In the genomic region with DNA sequence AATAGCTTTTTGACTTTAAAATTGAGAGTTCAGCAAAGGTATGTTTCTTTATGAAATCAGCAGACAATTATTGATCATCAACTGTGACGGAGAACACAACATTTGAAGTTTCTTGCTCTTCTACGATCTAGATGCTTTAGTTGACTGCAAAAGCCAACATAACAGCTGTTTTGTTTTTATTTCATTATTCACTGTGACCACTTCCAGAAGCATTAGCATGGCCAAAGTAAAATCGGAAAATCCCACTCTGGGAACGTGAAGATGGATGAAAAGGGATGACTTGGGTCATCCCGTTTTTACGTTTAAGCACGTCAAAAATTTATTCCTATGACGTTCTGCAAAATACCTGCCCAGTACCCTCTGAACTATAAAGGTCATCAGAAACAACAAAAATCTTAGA, we compare ENCODE assay signal across 15 cellular contexts.
A peak's percentile ranks its signal among the peaks of the same experiment; 100 is the strongest.
DNase-seq lines count a peak whose midpoint lies in the region; ATAC-seq and TF ChIP-seq lines count a peak whose summit lies in the region.
"Had no signal": no experiment of that assay in that cellular context is flagged by ENCODE, and none has a peak within 500 bp of the region (broad histone marks: within the 10 kb centered on the region; RNA-seq: fewer than 3 reads in every experiment).

No MANE protein-coding gene starts in this region.

- H3K4me1 ChIP-seq in adipocyte (ENCODE audit: control insufficient read depth, insufficient read depth, low read length) (peaks cover 24% of the 10 kb centered on the region), osteoblast (ENCODE audit: insufficient read depth, low read length) (peaks cover 5% of the 10 kb centered on the region), OCI-LY7 (ENCODE audit: insufficient read depth, low read length, poor library complexity, severe bottlenecking) (no peaks in the 10 kb centered on the region), aorta (ENCODE audit: control insufficient read depth in 1 of 2, insufficient read depth in 2 of 2, low read length in 2 of 2) (no peaks in the 10 kb centered on the region)
- H3K4me1 ChIP-seq: BLaER1 had no signal

- POLR2A ChIA-PET in OCI-LY7 (lab: Charles Lee): no interaction called here

- CTCF ChIA-PET in OCI-LY7 (lab: Charles Lee; ENCODE audit: unreplicated experiment): no interaction called here

- H3K4me2 ChIP-seq in osteoblast (ENCODE audit: insufficient read depth, low read length) (peak overlapping the region; percentile 34), OCI-LY7 (ENCODE audit: low read length) (no peak overlapping the region)
- H3K4me2 ChIP-seq: BLaER1 had no signal

- H3K27me3 ChIP-seq in adipocyte (replicated peaks; ENCODE audit: control insufficient read depth, insufficient read depth, low read length): no peaks in the 10 kb centered on the region
- H3K27me3 ChIP-seq in osteoblast (ENCODE audit: insufficient read depth, low read length): no peaks in the 10 kb centered on the region
- H3K27me3 ChIP-seq in aorta (ENCODE audit: control insufficient read depth in 1 of 2, insufficient read depth in 2 of 2, low read length in 1 of 2): no peaks in the 10 kb centered on the region
- H3K27me3 ChIP-seq: BLaER1 had no signal

- H3K36me3 ChIP-seq in adipocyte (ENCODE audit: control insufficient read depth, insufficient read depth, low read length, severe bottlenecking) (no peaks in the 10 kb centered on the region), osteoblast (ENCODE audit: insufficient read depth, low read length) (no peaks in the 10 kb centered on the region), OCI-LY7 (ENCODE audit: insufficient read depth, low read length) (no peaks in the 10 kb centered on the region), aorta (ENCODE audit: control insufficient read depth in 1 of 2, insufficient read depth in 2 of 2, low read length in 1 of 2) (no peaks in the 10 kb centered on the region)
- H3K36me3 ChIP-seq: BLaER1 had no signal

- intact Hi-C loops in OCI-LY7 (cut with micrococcal nuclease; ENCODE audit: unreplicated experiment) (no loop called here), aorta (cut with DNase I) (no loop called here)

- H3K79me2 ChIP-seq in osteoblast (ENCODE audit: insufficient read depth, low read length) (no peaks in the 10 kb centered on the region), OCI-LY7 (ENCODE audit: insufficient read depth, low read depth, low read length) (no peaks in the 10 kb centered on the region)

- peak overlapping the region; percentile 61 for H3K9ac ChIP-seq in adipocyte (ENCODE audit: low read length)
- H3K9ac ChIP-seq: BLaER1 had no signal

- H3K4me3 ChIP-seq in AG10803 (ENCODE audit: low read length): no peak overlapping the region
- H3K4me3 ChIP-seq in adipocyte (ENCODE audit: low read length): peak overlapping the region; percentile 68
- H3K4me3 ChIP-seq in fibroblast of villous mesenchyme (ENCODE audit: low read depth, low read length): no peak overlapping the region
- no peak overlapping the region for H3K4me3 ChIP-seq in osteoblast (ENCODE audit: insufficient read depth, low read length)
- no peak overlapping the region for H3K4me3 ChIP-seq in OCI-LY7 (ENCODE audit: low read depth, low read length, poor library complexity, severe bottlenecking)
- H3K4me3 ChIP-seq in aorta (ENCODE audit: low read length in 2 of 2): no peak overlapping the region
- H3K4me3 ChIP-seq: BLaER1 had no signal

- no TSS peak for BruUV-seq in OCI-LY7 (replicated peaks; lab: Mats Ljungman, UMichigan)

- DNase-seq in AG10803 (ENCODE audit: low read depth): peak; percentile 24
- no peak for DNase-seq in adipocyte (ENCODE audit: low read depth)
- peak; percentile 22 for DNase-seq in fibroblast of villous mesenchyme (ENCODE audit: low read depth)
- DNase-seq in osteoblast (ENCODE audit: insufficient read length, low spot score, missing footprints): no peak
- no peak for DNase-seq in OCI-LY7 (ENCODE audit: low spot score)
- no peak for DNase-seq in GOT3 (lab: John Stamatoyannopoulos, UW)
- DNase-seq in NCI-H2107 (lab: John Stamatoyannopoulos, UW): no peak
- DNase-seq in aorta: no peak
- DNase-seq: AML-193; Calu3; CD4-positive, CD25-positive, alpha-beta regulatory T cell; DMS 273 treated with DMSO at 0.1 percent for 48 hours had no signal

- H4K20me1 ChIP-seq in osteoblast (ENCODE audit: insufficient read depth, low read length) (no peaks in the 10 kb centered on the region), OCI-LY7 (ENCODE audit: insufficient read depth, low read length) (no peaks in the 10 kb centered on the region)
- H4K20me1 ChIP-seq: BLaER1 had no signal

- H2AFZ ChIP-seq in osteoblast (ENCODE audit: low read length): peak overlapping the region; percentile 25
- H2AFZ ChIP-seq in OCI-LY7 (ENCODE audit: low read length): no peak overlapping the region

- no peak for TF ChIP-seq CTCF in AG10803 (conservative IDR thresholded peaks at IDR 0.05; ENCODE audit: low read length)
- no peak for TF ChIP-seq CTCF in fibroblast of villous mesenchyme (IDR thresholded peaks at IDR 0.05; ENCODE audit: insufficient read depth, low read depth, low read length)
- no peak for TF ChIP-seq CTCF in osteoblast (IDR thresholded peaks at IDR 0.05; ENCODE audit: extremely low read depth, low read depth, low read length)
- TF ChIP-seq CTCF in OCI-LY7 (conservative IDR thresholded peaks at IDR 0.05; ENCODE audit: low read length): no peak

- H3K9me3 ChIP-seq in adipocyte (ENCODE audit: control insufficient read depth, low read length): no peaks in the 10 kb centered on the region
- no peaks in the 10 kb centered on the region for H3K9me3 ChIP-seq in osteoblast (ENCODE audit: low read depth, low read length)
- H3K9me3 ChIP-seq in OCI-LY7 (ENCODE audit: low read length): no peaks in the 10 kb centered on the region
- H3K9me3 ChIP-seq in aorta (ENCODE audit: control insufficient read depth, low read length): no peaks in the 10 kb centered on the region
- H3K9me3 ChIP-seq: BLaER1 had no signal

- H3K27ac ChIP-seq in osteoblast (ENCODE audit: low read depth, low read length): no peak overlapping the region
- H3K27ac ChIP-seq in OCI-LY7 (ENCODE audit: low read depth, low read length, poor library complexity, severe bottlenecking): no peak overlapping the region
- no peak overlapping the region for H3K27ac ChIP-seq in aorta (ENCODE audit: low read depth in 1 of 2, low read length in 2 of 2)
- H3K27ac ChIP-seq: 22Rv1, BLaER1 had no signal

- no peaks in the 10 kb centered on the region for H3K9me2 ChIP-seq in OCI-LY7 (ENCODE audit: insufficient read depth, low read length)

- ATAC-seq in aorta (ENCODE audit: low FRiP score): no peak
- ATAC-seq: HCT116 had no signal

- WGBS in aorta, 2 donors: 74 to 78% methylated on average over 8 of the region's 8 CpGs

Comparison
In these comparisons a context has a peak if more than half of its experiments do, and no peak if none do; other contexts are left out.
1. DNase-seq: peak in AG10803 (single experiment) and fibroblast of villous mesenchyme (single experiment); none in adipocyte (single experiment), osteoblast (single experiment), OCI-LY7 (single experiment), GOT3 (single experiment), NCI-H2107 (single experiment) and aorta (0 of 2).